In the genomic region with DNA sequence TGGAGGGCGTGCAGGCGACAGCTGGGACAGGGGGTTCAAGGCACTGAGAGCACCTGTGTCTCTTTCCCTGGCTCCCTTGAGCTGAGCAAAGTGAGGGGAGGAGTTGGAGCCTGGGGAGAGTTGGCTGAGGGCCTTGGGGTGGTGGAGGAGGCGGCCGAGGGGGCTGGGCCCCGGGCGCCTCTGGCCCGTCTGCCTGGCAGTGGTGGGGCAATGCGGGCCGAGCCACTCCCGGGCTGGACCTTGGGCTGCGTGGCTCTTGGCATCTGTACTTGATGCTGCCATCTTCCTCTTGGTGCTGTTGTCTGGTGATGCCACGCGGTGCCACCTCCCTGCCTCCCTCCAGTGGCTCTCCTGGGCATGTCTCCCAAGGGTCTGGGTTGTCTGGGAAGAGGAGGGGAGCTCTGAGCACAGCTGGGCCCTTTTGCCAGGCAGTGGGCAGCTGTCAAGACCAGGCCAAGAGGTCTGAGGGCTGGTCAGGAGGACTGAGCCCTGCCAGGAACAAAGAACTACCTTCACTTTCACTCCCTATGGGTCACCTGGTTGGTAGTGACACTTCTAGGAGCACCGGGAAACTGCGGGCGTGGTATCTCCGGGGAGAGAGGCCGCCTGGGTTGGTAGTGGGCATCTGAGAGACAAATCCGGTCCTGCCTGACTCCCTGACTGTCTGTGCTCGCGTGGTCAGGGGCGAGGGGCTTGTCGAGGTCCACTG, we compare ENCODE assay signal across 10 cellular contexts. TPM values are rescaled to one million over a fixed set of nuclear protein-coding genes. Genes with fewer than 3 reads are reported as not detected.
DNase-seq lines count a peak whose midpoint lies in the region; ATAC-seq and TF ChIP-seq lines count a peak whose summit lies in the region.
"Had no signal": no experiment of that assay in that cellular context is flagged by ENCODE, and none has a peak within 500 bp of the region (broad histone marks: within the 10 kb centered on the region; RNA-seq: fewer than 3 reads in every experiment).

No MANE protein-coding gene starts in this region.

- H3K27ac Mint-ChIP-seq in brain = peak overlapping the region in 2 of 5 experiments; percentile 54 to 72
- no peak overlapping the region for H3K27ac Mint-ChIP-seq in naive thymus-derived CD4-positive, alpha-beta T cell

- CTCF ChIA-PET in AG04450 (lab: Charles Lee) = interaction anchor here (0.6 to 8.3 kb wide), 3 partner anchors 173 to 453 kb away, joined by 3 to 121 read pairs (median 3); no protein-coding TSS in a partner anchor
- CTCF ChIA-PET in naive thymus-derived CD4-positive, alpha-beta T cell (lab: Charles Lee) = interaction anchor here (0.7 kb wide), 1 partner anchor 23 kb away, joined by 3 read pairs; no protein-coding TSS in a partner anchor

- H3K27ac ChIP-seq in AG04450 (ENCODE audit: low read depth, low read length) = no peak overlapping the region
- no peak overlapping the region for H3K27ac ChIP-seq in naive thymus-derived CD4-positive, alpha-beta T cell (ENCODE audit: low read depth, low read length)
- H3K27ac ChIP-seq: uterus had no signal

- DNase-seq in AG04450 (ENCODE audit: low read depth, low spot score) (no peak), H4 (ENCODE audit: low spot score) (peak; percentile 43), activated gamma-delta T cell (lab: John Stamatoyannopoulos, UW) (no peak), KG1 (lab: John Stamatoyannopoulos, UW) (no peak)
- DNase-seq in naive thymus-derived CD4-positive, alpha-beta T cell = no peak
- DNase-seq: GDM1, uterus had no signal

- POLR2A ChIA-PET in AG04450 (lab: Yijun Ruan, JAX) = no interaction called here
- POLR2A ChIA-PET in naive thymus-derived CD4-positive, alpha-beta T cell (lab: Charles Lee) = no interaction called here

- peaks cover 49% of the 10 kb centered on the region for H3K4me1 Mint-ChIP-seq in brain
- H3K4me1 Mint-ChIP-seq in naive thymus-derived CD4-positive, alpha-beta T cell = peaks cover 0 to 12% (median 3%) of the 10 kb centered on the region in 7 donors

- H3K36me3 ChIP-seq in naive thymus-derived CD4-positive, alpha-beta T cell (ENCODE audit: control insufficient read depth in 2 of 3, insufficient read depth in 3 of 3, low read length in 3 of 3) = no peaks in the 10 kb centered on the region
- H3K36me3 ChIP-seq: uterus had no signal

- H3K4me3 ChIP-seq in AG04450 (ENCODE audit: low read depth, low read length) = no peak overlapping the region
- H3K4me3 ChIP-seq in naive thymus-derived CD4-positive, alpha-beta T cell (ENCODE audit: low read length) = no peak overlapping the region

- peak overlapping the region; percentile 74 to 80 (median 78) for H3K4me3 Mint-ChIP-seq in brain
- peak overlapping the region in 9 of 10 donors; percentile 29 to 65 (median 56) for H3K4me3 Mint-ChIP-seq in naive thymus-derived CD4-positive, alpha-beta T cell

- intact Hi-C loops in naive thymus-derived CD4-positive, alpha-beta T cell (cut with micrococcal nuclease) = loop anchor here (5.0 kb wide), 2 partner anchors 176 to 1994 kb away; partner anchors contain the start of gene ARHGEF12 (in 1 of the 2)

- no peaks in the 10 kb centered on the region for H3K36me3 Mint-ChIP-seq in brain
- no peaks in the 10 kb centered on the region for H3K36me3 Mint-ChIP-seq in naive thymus-derived CD4-positive, alpha-beta T cell

- TF ChIP-seq CTCF in AG04450 (IDR thresholded peaks at IDR 0.05; ENCODE audit: low read depth, low read length) = 0 out of 2 replicates have a peak, but pooled peaks have one; percentile 15
- TF ChIP-seq CTCF in brain (conservative IDR thresholded peaks at IDR 0.05) = no peak

- H3K27me3 Mint-ChIP-seq in brain = peaks cover 21% of the 10 kb centered on the region
- H3K27me3 Mint-ChIP-seq in naive thymus-derived CD4-positive, alpha-beta T cell = peaks cover 60 to 82% (median 73%) of the 10 kb centered on the region in 5 donors

- no peaks in the 10 kb centered on the region for H3K4me1 ChIP-seq in naive thymus-derived CD4-positive, alpha-beta T cell (ENCODE audit: control insufficient read depth in 2 of 2, insufficient read depth in 2 of 2, low read length in 2 of 2)
- H3K4me1 ChIP-seq: uterus had no signal

- no peak for ATAC-seq in naive thymus-derived CD4-positive, alpha-beta T cell
- ATAC-seq in HG03135 (IDR thresholded peaks at IDR 0.05; ENCODE audit: unreplicated experiment) (no peak), GM21576 (IDR thresholded peaks at IDR 0.05; ENCODE audit: unreplicated experiment) (no peak)

- H3K9me3 Mint-ChIP-seq in brain = peaks cover 0 to 3% (median 0%) of the 10 kb centered on the region in 5 experiments
- H3K9me3 Mint-ChIP-seq in naive thymus-derived CD4-positive, alpha-beta T cell = peaks cover 0 to 4% (median 0%) of the 10 kb centered on the region in 11 donors

- H3K9me3 ChIP-seq in AG04450 (ENCODE audit: control insufficient read depth, insufficient read depth, low read length) = no peaks in the 10 kb centered on the region
- H3K9me3 ChIP-seq in naive thymus-derived CD4-positive, alpha-beta T cell (ENCODE audit: control insufficient read depth in 2 of 3, low read length in 3 of 3) = no peaks in the 10 kb centered on the region
- H3K9me3 ChIP-seq: uterus had no signal

- H3K27me3 ChIP-seq in AG04450 (ENCODE audit: control insufficient read depth, insufficient read depth, low read length) = peaks cover 6% of the 10 kb centered on the region
- peaks cover 0 to 7% of the 10 kb centered on the region in 2 donors for H3K27me3 ChIP-seq in naive thymus-derived CD4-positive, alpha-beta T cell (ENCODE audit: control insufficient read depth in 2 of 2, insufficient read depth in 2 of 2, low read length in 2 of 2)
- H3K27me3 ChIP-seq: uterus had no signal

RNA-seq across cellular contexts. Expression of gene GRIK4, which starts 1.3 kb away (rescaled TPM):
- polyA plus RNA-seq in AG04450 (2011; rRNA removed) = 0.55 and 0.68 TPM in 2 replicates
- 0.91 and 1.5 TPM in 2 replicates for polyA minus RNA-seq in AG04450 (2011; rRNA and poly(A)+ RNA removed)
- total RNA-seq in H4 (2014; rRNA removed; shearing (Covaris generic)) = 0.14 and 0.27 TPM in 2 replicates
- 2.4 TPM for polyA plus RNA-seq in brain (ENCODE audit: insufficient read depth, low read depth, low replicate concordance)
- 1 to 10 TPM in 1 of 5 experiments, under 1 TPM in 1, not detected in 3; 0.93 to 3.8 TPM for total RNA-seq in naive thymus-derived CD4-positive, alpha-beta T cell
- polyA plus RNA-seq in naive thymus-derived CD4-positive, alpha-beta T cell = not detected
